In the genomic region with DNA sequence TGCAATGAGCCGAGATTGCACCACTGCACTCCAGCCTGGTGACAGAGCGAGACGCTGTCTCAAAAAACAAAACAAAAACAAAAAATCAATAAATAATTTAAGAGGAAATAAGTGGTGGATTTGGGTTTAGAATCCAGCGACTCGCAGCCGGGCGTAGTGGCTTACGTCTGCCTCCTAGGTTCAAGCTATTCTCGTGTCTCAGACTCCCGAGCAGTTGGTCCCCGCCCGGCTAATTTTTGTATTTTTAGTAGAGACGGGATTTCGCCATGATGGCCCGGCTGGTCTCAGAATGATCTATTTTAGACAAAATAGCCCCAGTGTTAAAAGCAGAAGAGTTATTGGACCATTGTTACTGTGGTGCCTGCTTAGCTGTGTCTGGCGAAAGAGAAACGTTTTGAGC, we compare ENCODE assay signal across 20 cellular contexts. TPM values are rescaled to one million over a fixed set of nuclear protein-coding genes. Genes with fewer than 3 reads are reported as not detected.
DNase-seq lines count a peak whose midpoint lies in the region; ATAC-seq and TF ChIP-seq lines count a peak whose summit lies in the region.
"Had no signal": no experiment of that assay in that cellular context is flagged by ENCODE, and none has a peak within 500 bp of the region (broad histone marks: within the 10 kb centered on the region; RNA-seq: fewer than 3 reads in every experiment).

No MANE protein-coding gene starts in this region.

- TF ChIP-seq CTCF in left ventricle myocardium inferior (IDR thresholded peaks at IDR 0.05; ENCODE audit: borderline replicate concordance) (no peak), RWPE1 (conservative IDR thresholded peaks at IDR 0.05; ENCODE audit: low read depth) (no peak)

- H3K27ac ChIP-seq in left ventricle myocardium inferior (replicated peaks): peak overlapping the region; percentile 88
- H3K27ac ChIP-seq in RWPE1: 0 out of 2 replicates have a peak overlapping the region, but pooled peaks have one; percentile 12
- H3K27ac ChIP-seq: 22Rv1, BLaER1, C4-2B had no signal

- H3K4me3 ChIP-seq in left ventricle myocardium inferior: no peak overlapping the region
- H3K4me3 ChIP-seq: BLaER1, GM23338 had no signal

- ATAC-seq in Right ventricle myocardium superior (ENCODE audit: poor library complexity): no peak
- no peak for ATAC-seq in HG03025 (IDR thresholded peaks at IDR 0.05; ENCODE audit: low FRiP score, unreplicated experiment)
- ATAC-seq: CD8-positive, alpha-beta T cell; GM23338 had no signal

- peaks cover 35% of the 10 kb centered on the region for H3K4me1 ChIP-seq in left ventricle myocardium inferior
- H3K4me1 ChIP-seq: BLaER1, Caco-2 had no signal

- CTCF ChIA-PET in RWPE1 (lab: Yijun Ruan, JAX): no interaction called here

- peak; percentile 53 for DNase-seq in activated effector memory CD4-positive, alpha-beta T cell treated with anti-CD3 and anti-CD28 coated beads, Interleukin-2, amount 50 U/mL, for 16 hours
- DNase-seq in activated effector memory CD4-positive, alpha-beta T cell treated with Interleukin-2 at 50 U/mL for 16 hours: no peak
- DNase-seq in left ventricle myocardium inferior (no peak), Right ventricle myocardium superior (no peak), RWPE1 (ENCODE audit: low spot score) (no peak), islet precursor cell (peak; percentile 23), HCEC 1CT (no peak)
- DNase-seq: Caco-2; CD4-positive, CD25-positive, alpha-beta regulatory T cell; CD8-positive, alpha-beta T cell; DMS153; DND-41; H9; HFFc6 had no signal

- no peaks in the 10 kb centered on the region for H3K27me3 ChIP-seq in left ventricle myocardium inferior (ENCODE audit: low read depth)
- H3K27me3 ChIP-seq: BLaER1 had no signal

- peaks cover 100% of the 10 kb centered on the region for H3K36me3 ChIP-seq in left ventricle myocardium inferior

- no peaks in the 10 kb centered on the region for H3K9me3 ChIP-seq in left ventricle myocardium inferior (replicated peaks)
- H3K9me3 ChIP-seq: BLaER1, Caco-2 had no signal

- intact Hi-C loops in left ventricle myocardium inferior (cut with micrococcal nuclease) (no loop called here), Right ventricle myocardium superior (cut with DNase I) (no loop called here)

- POLR2A ChIA-PET in RWPE1 (lab: Yijun Ruan, JAX; ENCODE audit: low non-redundant PET): no interaction called here

RNA-seq across cellular contexts. Expression of a gene that starts 29.8 kb away (rescaled TPM):
- 197 TPM for total RNA-seq in left ventricle myocardium inferior
- 193 TPM for total RNA-seq in Right ventricle myocardium superior

RNA-seq across cellular contexts. Expression of a gene that starts 37.8 kb away (rescaled TPM):
- total RNA-seq in left ventricle myocardium inferior (155 TPM), Right ventricle myocardium superior (143 TPM)

RNA-seq across cellular contexts. Expression of a gene that starts 38.0 kb away (rescaled TPM):
- total RNA-seq in left ventricle myocardium inferior: 46.2 TPM
- 38.4 TPM for total RNA-seq in Right ventricle myocardium superior

RNA-seq across cellular contexts. Expression of a gene that starts 40.4 kb away (rescaled TPM):
- total RNA-seq in left ventricle myocardium inferior (0.74 TPM), Right ventricle myocardium superior (not detected)
- total RNA-seq: Caco-2, H4 had no signal

Comparison
In these comparisons a context has a peak if more than half of its experiments do, and no peak if none do; other contexts are left out.
1. DNase-seq: peak in activated effector memory CD4-positive, alpha-beta T cell treated with anti-CD3 and anti-CD28 coated beads, Interleukin-2, amount 50 U/mL, for 16 hours (single experiment) and islet precursor cell (single experiment); none in activated effector memory CD4-positive, alpha-beta T cell treated with Interleukin-2 at 50 U/mL for 16 hours (single experiment), left ventricle myocardium inferior (single experiment), Right ventricle myocardium superior (single experiment), RWPE1 (single experiment) and HCEC 1CT (single experiment).